In genomic region chr1:26957306-26957705, GRCh38 we compare ENCODE assay signal across 39 cellular contexts. TPM values are rescaled to one million over a fixed set of nuclear protein-coding genes. Genes with fewer than 3 reads are reported as not detected.
"Had no signal": no experiment of that assay in that cellular context is flagged by ENCODE, and none has a peak within 500 bp of the region (broad histone marks: within the 10 kb centered on the region; RNA-seq: fewer than 3 reads in every experiment).

No MANE protein-coding gene starts in this region.

- H3K27ac Mint-ChIP-seq: activated CD4-positive, alpha-beta memory T cell treated with anti-CD3 and anti-CD28 coated beads, Interleukin-2, amount 10 ng/mL, durations not matched to agents 7 days and 5 days; activated CD4-positive, alpha-beta T cell treated with anti-CD3 and anti-CD28 coated beads for 36 hours; activated CD4-positive, alpha-beta T cell treated with anti-CD3 and anti-CD28 coated beads, Interleukin-2, amount 10 ng/mL, durations not matched to agents 7 days and 5 days; activated CD8-positive, alpha-beta memory T cell treated with anti-CD3 and anti-CD28 coated beads, Interleukin-2, amount 10 ng/mL, durations not matched to agents 7 days and 5 days; activated CD8-positive, alpha-beta T cell treated with anti-CD3 and anti-CD28 coated beads, Interleukin-2, amount 10 ng/mL, durations not matched to agents 7 days and 5 days; activated naive CD4-positive, alpha-beta T cell treated with anti-CD3 and anti-CD28 coated beads, Interleukin-2, amount 10 ng/mL, durations not matched to agents 7 days and 5 days; activated naive CD4-positive, alpha-beta T cell treated with anti-CD3 and anti-CD28 coated beads, Interleukin-2, amount 50 U/mL, for 72 hours; activated naive CD8-positive, alpha-beta T cell treated with anti-CD3 and anti-CD28 coated beads for 36 hours; activated T-cell treated with anti-CD3 and anti-CD28 coated beads, Interleukin-2, amount 50 U/mL, for 72 hours; activated T-helper 1 cell treated with anti-CD3 and anti-CD28 coated beads, Interleukin-12 subunit alpha, Interleukin-12 subunit beta, Interleukin-2, Interleukin-4 antibody, amounts not matched to agents 30 ng/mL and 10 ng/mL and 1 ng/mL, durations not matched to agents 14 hours and 24 hours and 36 hours; activated T-helper 17 cell treated with anti-CD3 and anti-CD28 coated beads, Interleukin-2, amount 50 U/mL, for 72 hours; T-helper 1 cell treated with Interleukin-12 subunit alpha and Interleukin-12 subunit beta and Interleukin-4 antibody, amounts not matched to agents 30 μg/mL and 1 μg/mL, for 36 hours; T-helper 2 cell treated with Interferon-gamma antibody and Interleukin-4, amounts not matched to agents 5 μg/mL and 100 μg/mL, for 36 hours; WTC11 had no signal

- H3K4me3 Mint-ChIP-seq: activated CD4-positive, alpha-beta memory T cell treated with anti-CD3 and anti-CD28 coated beads, Interleukin-2, amount 10 ng/mL, durations not matched to agents 7 days and 5 days; activated CD4-positive, alpha-beta T cell treated with anti-CD3 and anti-CD28 coated beads for 36 hours; activated CD4-positive, alpha-beta T cell treated with anti-CD3 and anti-CD28 coated beads, Interleukin-2, amount 10 ng/mL, durations not matched to agents 7 days and 5 days; activated CD8-positive, alpha-beta memory T cell treated with anti-CD3 and anti-CD28 coated beads, Interleukin-2, amount 10 ng/mL, durations not matched to agents 7 days and 5 days; activated CD8-positive, alpha-beta T cell treated with anti-CD3 and anti-CD28 coated beads, Interleukin-2, amount 10 ng/mL, durations not matched to agents 7 days and 5 days; activated naive CD4-positive, alpha-beta T cell treated with anti-CD3 and anti-CD28 coated beads, Interleukin-2, amount 10 ng/mL, durations not matched to agents 7 days and 5 days; activated naive CD8-positive, alpha-beta T cell treated with anti-CD3 and anti-CD28 coated beads for 36 hours; activated T-cell treated with anti-CD3 and anti-CD28 coated beads, Interleukin-2, amount 50 U/mL, for 4 hours; activated T-cell treated with anti-CD3 and anti-CD28 coated beads, Interleukin-2, amount 50 U/mL, for 72 hours; activated T-helper 1 cell treated with anti-CD3 and anti-CD28 coated beads, Interleukin-12 subunit alpha, Interleukin-12 subunit beta, Interleukin-2, Interleukin-4 antibody, amounts not matched to agents 30 ng/mL and 10 ng/mL and 1 ng/mL, durations not matched to agents 14 hours and 24 hours and 36 hours; activated T-helper 17 cell treated with anti-CD3 and anti-CD28 coated beads, Interleukin-2, amount 50 U/mL, for 72 hours; T-helper 1 cell treated with Interleukin-12 subunit alpha and Interleukin-12 subunit beta and Interleukin-4 antibody, amounts not matched to agents 30 μg/mL and 1 μg/mL, for 36 hours; T-helper 2 cell treated with Interferon-gamma antibody and Interleukin-4, amounts not matched to agents 5 μg/mL and 100 μg/mL, for 36 hours; WTC11 had no signal

- H3K27ac ChIP-seq: adrenal gland, body of pancreas, brain microvascular endothelial cell, breast epithelium, WERI-Rb-1 had no signal

- H3K27me3 ChIP-seq: body of pancreas had no signal

- ATAC-seq: activated CD4-positive, alpha-beta T cell treated with anti-CD3 and anti-CD28 coated beads for 36 hours; activated CD4-positive, CD25-positive, alpha-beta regulatory T cell treated with anti-CD3 and anti-CD28 coated beads, Interleukin-2, amount 50 U/mL, for 24 hours; activated CD8-positive, alpha-beta memory T cell treated with anti-CD3 and anti-CD28 coated beads, Interleukin-2, amount 10 ng/mL, durations not matched to agents 7 days and 5 days; activated CD8-positive, alpha-beta T cell treated with anti-CD3 and anti-CD28 coated beads, Interleukin-2, amount 10 ng/mL, durations not matched to agents 7 days and 5 days; activated naive CD4-positive, alpha-beta T cell treated with anti-CD3 and anti-CD28 coated beads, Interleukin-2, amount 50 U/mL, for 72 hours; activated T-cell treated with anti-CD3 and anti-CD28 coated beads, Interleukin-2, amount 50 U/mL, for 4 hours; activated T-cell treated with anti-CD3 and anti-CD28 coated beads, Interleukin-2, amount 50 U/mL, for 72 hours; activated T-helper 17 cell treated with anti-CD3 and anti-CD28 coated beads, Interleukin-2, amount 50 U/mL, for 72 hours; body of pancreas; WTC11 had no signal

- H3K36me3 ChIP-seq: adrenal gland, brain microvascular endothelial cell, breast epithelium, WERI-Rb-1 had no signal

- DNase-seq: activated CD4-positive, alpha-beta memory T cell treated with anti-CD3 and anti-CD28 coated beads, Interleukin-2, amount 10 ng/mL, durations not matched to agents 7 days and 5 days; activated CD4-positive, alpha-beta T cell treated with anti-CD3 and anti-CD28 coated beads for 1 hour; activated CD4-positive, alpha-beta T cell treated with anti-CD3 and anti-CD28 coated beads for 36 hours; activated CD4-positive, alpha-beta T cell treated with anti-CD3 and anti-CD28 coated beads for 48 hours; activated CD4-positive, alpha-beta T cell treated with anti-CD3 and anti-CD28 coated beads, Interleukin-2, amount 10 ng/mL, durations not matched to agents 7 days and 5 days; activated CD4-positive, alpha-beta T cell treated with anti-CD3 and anti-CD28 coated beads, Interleukin-2, amount 50 U/mL, for 48 hours; activated CD4-positive, CD25-positive, alpha-beta regulatory T cell; activated CD8-positive, alpha-beta memory T cell treated with anti-CD3 and anti-CD28 coated beads for 24 hours; activated CD8-positive, alpha-beta memory T cell treated with anti-CD3 and anti-CD28 coated beads, Interleukin-2, amount 10 ng/mL, durations not matched to agents 7 days and 5 days; activated CD8-positive, alpha-beta memory T cell treated with anti-CD3 and anti-CD28 coated beads, Interleukin-2, amount 50 U/mL, for 48 hours; activated CD8-positive, alpha-beta T cell treated with anti-CD3 and anti-CD28 coated beads, Interleukin-2, amount 10 ng/mL, durations not matched to agents 7 days and 5 days; activated effector memory CD4-positive, alpha-beta T cell treated with anti-CD3 and anti-CD28 coated beads, Interleukin-2, amount 50 U/mL, for 16 hours; activated gamma-delta T cell treated with Interleukin-2 at 50 U/mL for 16 hours; activated naive CD4-positive, alpha-beta T cell; activated naive CD4-positive, alpha-beta T cell treated with anti-CD3 and anti-CD28 coated beads, Interleukin-2, amount 10 ng/mL, durations not matched to agents 7 days and 5 days; activated naive CD8-positive, alpha-beta T cell treated with anti-CD3 and anti-CD28 coated beads for 36 hours; activated T-cell treated with anti-CD3 and anti-CD28 coated beads, Interleukin-2, amount 50 U/mL, for 4 hours; activated T-cell treated with anti-CD3 and anti-CD28 coated beads, Interleukin-2, amount 50 U/mL, for 72 hours; adrenal gland; amniotic stem cell; aorta; body of pancreas; brain microvascular endothelial cell; central memory CD4-positive, alpha-beta T cell; T-helper 1 cell; T-helper 2 cell; T-helper 9 cell; WERI-Rb-1 had no signal

- H3K36me3 Mint-ChIP-seq: activated naive CD4-positive, alpha-beta T cell treated with anti-CD3 and anti-CD28 coated beads, Interleukin-2, amount 10 ng/mL, durations not matched to agents 7 days and 5 days had no signal

- H3K9me3 ChIP-seq: adrenal gland, body of pancreas had no signal

- H3K4me3 ChIP-seq: adrenal gland, body of pancreas, breast epithelium had no signal

- H3K9me3 Mint-ChIP-seq: activated naive CD4-positive, alpha-beta T cell treated with anti-CD3 and anti-CD28 coated beads, Interleukin-2, amount 50 U/mL, for 72 hours; activated T-cell treated with anti-CD3 and anti-CD28 coated beads, Interleukin-2, amount 50 U/mL, for 4 hours; activated T-helper 1 cell treated with anti-CD3 and anti-CD28 coated beads, Interleukin-12 subunit alpha, Interleukin-12 subunit beta, Interleukin-2, Interleukin-4 antibody, amounts not matched to agents 30 ng/mL and 10 ng/mL and 1 ng/mL, durations not matched to agents 14 hours and 24 hours and 36 hours; activated T-helper 17 cell treated with anti-CD3 and anti-CD28 coated beads, Interleukin-2, amount 50 U/mL, for 72 hours; T-helper 1 cell treated with Interleukin-12 subunit alpha and Interleukin-12 subunit beta and Interleukin-4 antibody, amounts not matched to agents 30 μg/mL and 1 μg/mL, for 36 hours; T-helper 2 cell treated with Interferon-gamma antibody and Interleukin-4, amounts not matched to agents 5 μg/mL and 100 μg/mL, for 36 hours had no signal

RNA-seq across cellular contexts. Expression of gene KDF1, which starts 3.0 kb away (rescaled TPM):
- total RNA-seq: activated CD4-positive, alpha-beta T cell treated with anti-CD3 and anti-CD28 coated beads, Interleukin-2, amount 10 ng/mL, durations not matched to agents 7 days and 5 days; activated CD8-positive, alpha-beta memory T cell treated with anti-CD3 and anti-CD28 coated beads, Interleukin-2, amount 10 ng/mL, durations not matched to agents 7 days and 5 days; activated CD8-positive, alpha-beta T cell treated with anti-CD3 and anti-CD28 coated beads, Interleukin-2, amount 10 ng/mL, durations not matched to agents 7 days and 5 days; activated T-cell treated with anti-CD3 and anti-CD28 coated beads, Interleukin-2, amount 50 U/mL, for 4 hours; activated T-helper 1 cell treated with anti-CD3 and anti-CD28 coated beads, Interleukin-12 subunit alpha, Interleukin-12 subunit beta, Interleukin-2, Interleukin-4 antibody, amounts not matched to agents 30 ng/mL and 10 ng/mL and 1 ng/mL, durations not matched to agents 14 hours and 24 hours and 36 hours; activated T-helper 17 cell treated with anti-CD3 and anti-CD28 coated beads, Interleukin-2, amount 50 U/mL, for 72 hours; aorta; cardiac septum; cerebellum had no signal

RNA-seq across cellular contexts. Expression of gene TRNP1, which starts 36.2 kb away (rescaled TPM):
- total RNA-seq: activated CD4-positive, alpha-beta memory T cell treated with anti-CD3 and anti-CD28 coated beads, Interleukin-2, amount 10 ng/mL, durations not matched to agents 7 days and 5 days; activated CD4-positive, alpha-beta T cell treated with anti-CD3 and anti-CD28 coated beads, Interleukin-2, amount 10 ng/mL, durations not matched to agents 7 days and 5 days; activated CD8-positive, alpha-beta T cell treated with anti-CD3 and anti-CD28 coated beads, Interleukin-2, amount 10 ng/mL, durations not matched to agents 7 days and 5 days; activated T-helper 17 cell treated with anti-CD3 and anti-CD28 coated beads, Interleukin-2, amount 50 U/mL, for 72 hours had no signal

RNA-seq across cellular contexts. Expression of gene NR0B2, which starts 43.5 kb away (rescaled TPM):
- total RNA-seq: activated CD4-positive, alpha-beta memory T cell treated with anti-CD3 and anti-CD28 coated beads, Interleukin-2, amount 10 ng/mL, durations not matched to agents 7 days and 5 days; activated CD4-positive, alpha-beta T cell treated with anti-CD3 and anti-CD28 coated beads for 36 hours; activated CD4-positive, alpha-beta T cell treated with anti-CD3 and anti-CD28 coated beads, Interleukin-2, amount 10 ng/mL, durations not matched to agents 7 days and 5 days; activated CD8-positive, alpha-beta memory T cell treated with anti-CD3 and anti-CD28 coated beads, Interleukin-2, amount 10 ng/mL, durations not matched to agents 7 days and 5 days; activated CD8-positive, alpha-beta T cell treated with anti-CD3 and anti-CD28 coated beads, Interleukin-2, amount 10 ng/mL, durations not matched to agents 7 days and 5 days; activated naive CD4-positive, alpha-beta T cell treated with anti-CD3 and anti-CD28 coated beads, Interleukin-2, amount 50 U/mL, for 72 hours; activated naive CD8-positive, alpha-beta T cell treated with anti-CD3 and anti-CD28 coated beads for 36 hours; activated T-cell treated with anti-CD3 and anti-CD28 coated beads, Interleukin-2, amount 50 U/mL, for 4 hours; activated T-cell treated with anti-CD3 and anti-CD28 coated beads, Interleukin-2, amount 50 U/mL, for 72 hours; activated T-helper 1 cell treated with anti-CD3 and anti-CD28 coated beads, Interleukin-12 subunit alpha, Interleukin-12 subunit beta, Interleukin-2, Interleukin-4 antibody, amounts not matched to agents 30 ng/mL and 10 ng/mL and 1 ng/mL, durations not matched to agents 14 hours and 24 hours and 36 hours; activated T-helper 17 cell treated with anti-CD3 and anti-CD28 coated beads, Interleukin-2, amount 50 U/mL, for 72 hours; aorta; astrocyte; breast epithelium; cerebellum; WTC11 had no signal

RNA-seq across cellular contexts. Expression of gene TENT5B, which starts 55.3 kb away (rescaled TPM):
- total RNA-seq: activated CD4-positive, alpha-beta memory T cell treated with anti-CD3 and anti-CD28 coated beads, Interleukin-2, amount 10 ng/mL, durations not matched to agents 7 days and 5 days; activated CD4-positive, alpha-beta T cell treated with anti-CD3 and anti-CD28 coated beads for 36 hours; activated CD4-positive, alpha-beta T cell treated with anti-CD3 and anti-CD28 coated beads, Interleukin-2, amount 10 ng/mL, durations not matched to agents 7 days and 5 days; activated CD8-positive, alpha-beta memory T cell treated with anti-CD3 and anti-CD28 coated beads, Interleukin-2, amount 10 ng/mL, durations not matched to agents 7 days and 5 days; activated CD8-positive, alpha-beta T cell treated with anti-CD3 and anti-CD28 coated beads, Interleukin-2, amount 10 ng/mL, durations not matched to agents 7 days and 5 days; activated naive CD8-positive, alpha-beta T cell treated with anti-CD3 and anti-CD28 coated beads for 36 hours; activated T-helper 1 cell treated with anti-CD3 and anti-CD28 coated beads, Interleukin-12 subunit alpha, Interleukin-12 subunit beta, Interleukin-2, Interleukin-4 antibody, amounts not matched to agents 30 ng/mL and 10 ng/mL and 1 ng/mL, durations not matched to agents 14 hours and 24 hours and 36 hours; activated T-helper 17 cell treated with anti-CD3 and anti-CD28 coated beads, Interleukin-2, amount 50 U/mL, for 72 hours had no signal
